Comparison of ENCODE assay signal across 8 cellular contexts in genomic region chrX:7146703-7147430, GRCh38. TPM values are rescaled to one million over a fixed set of nuclear protein-coding genes. Genes with fewer than 3 reads are reported as not detected.
A peak's percentile ranks its signal among the peaks of the same experiment; 100 is the strongest.
DNase-seq lines count a peak whose midpoint lies in the region; ATAC-seq and TF ChIP-seq lines count a peak whose summit lies in the region.

No MANE protein-coding gene starts in this region.

- H3K9me2 ChIP-seq in GM23338 (ENCODE audit: insufficient read depth): no peaks in the 10 kb centered on the region
- H3K9me2 ChIP-seq in Loucy (replicated peaks; ENCODE audit: low read depth, low read length): no peaks in the 10 kb centered on the region

- H3K4me2 ChIP-seq in GM23338: peak overlapping the region; percentile 78
- peak overlapping the region; percentile 85 for H3K4me2 ChIP-seq in Loucy (ENCODE audit: low read depth, low read length, poor library complexity, severe bottlenecking)
- peak overlapping the region; percentile 82 for H3K4me2 ChIP-seq in mammary epithelial cell (ENCODE audit: insufficient read depth, low read depth, low read length)

- no peak overlapping the region for H3K27ac ChIP-seq in GM23338 (ENCODE audit: low read depth)
- no peak overlapping the region for H3K27ac ChIP-seq in mammary epithelial cell (ENCODE audit: insufficient read depth, low read depth, low read length)
- peak overlapping the region; percentile 97 to 99 for H3K27ac ChIP-seq in lung (ENCODE audit: low read depth in 1 of 2, low read length in 1 of 2)
- H3K27ac ChIP-seq in tibial artery: peak overlapping the region; percentile 79 to 83

- peak; percentile 11; the same call in 2 of the 3 replicates for ATAC-seq in GM23338
- ATAC-seq in lung (ENCODE audit: insufficient read depth, low FRiP score): peak; percentile 3

- H3K4me1 ChIP-seq in GM23338 (ENCODE audit: insufficient read depth) (no peaks in the 10 kb centered on the region), Loucy (ENCODE audit: insufficient read depth, low read length, poor library complexity, severe bottlenecking) (peaks cover 36% of the 10 kb centered on the region), mammary epithelial cell (ENCODE audit: insufficient read depth, low read length) (no peaks in the 10 kb centered on the region), lung (ENCODE audit: control insufficient read depth in 2 of 2, insufficient read depth in 2 of 2, low read length in 2 of 2) (peaks cover 0 to 9% of the 10 kb centered on the region in 2 donors), tibial artery (peaks cover 0 to 16% (median 0%) of the 10 kb centered on the region in 4 donors)

- BruUV-seq in mammary epithelial cell (replicated peaks; lab: Mats Ljungman, UMichigan): TSS peak; percentile 29

- 36% methylated on average over 12 of the region's 13 CpGs for WGBS in mammary epithelial cell (ENCODE audit: low coverage, missing lambda C conversion rate)
- 22 to 23% methylated on average over 13 of the region's 13 CpGs for WGBS in lung, 2 donors

- no peaks in the 10 kb centered on the region for H3K9me3 ChIP-seq in Loucy (ENCODE audit: insufficient read depth, low read depth, low read length)
- no peaks in the 10 kb centered on the region for H3K9me3 ChIP-seq in mammary epithelial cell (replicated peaks; ENCODE audit: insufficient read depth, low read length)
- no peaks in the 10 kb centered on the region for H3K9me3 ChIP-seq in lung (ENCODE audit: control insufficient read depth in 2 of 2, insufficient read depth in 1 of 2, low read length in 1 of 2)
- no peaks in the 10 kb centered on the region for H3K9me3 ChIP-seq in tibial artery

- H3K36me3 ChIP-seq in GM23338 (ENCODE audit: insufficient read depth): no peaks in the 10 kb centered on the region
- no peaks in the 10 kb centered on the region for H3K36me3 ChIP-seq in Loucy (ENCODE audit: insufficient read depth, low read length)
- no peaks in the 10 kb centered on the region for H3K36me3 ChIP-seq in mammary epithelial cell (ENCODE audit: insufficient read depth, low read length)
- H3K36me3 ChIP-seq in lung (ENCODE audit: control insufficient read depth in 2 of 2, insufficient read depth in 2 of 2, low read length in 2 of 2): no peaks in the 10 kb centered on the region
- no peaks in the 10 kb centered on the region for H3K36me3 ChIP-seq in tibial artery

- DNase-seq in NCI-H146 treated with DMSO at 0.1 percent for 48 hours (lab: John Stamatoyannopoulos, UW; ENCODE audit: unreplicated experiment) (peak; percentile 21), NCI-H146 (lab: John Stamatoyannopoulos, UW) (no peak), GM23338 (ENCODE audit: low spot score) (no peak), mammary epithelial cell (no peak), lung (ENCODE audit: low spot score) (peak; percentile 51), tibial artery (peak in 1 of 2 donors; percentile 62), NCI-H2107 (lab: John Stamatoyannopoulos, UW) (no peak)

- H3F3A ChIP-seq in GM23338 (replicated peaks; ENCODE audit: low read depth): no peaks in the 10 kb centered on the region
- H3F3A ChIP-seq in Loucy (ENCODE audit: low read depth): no peaks in the 10 kb centered on the region

- H3K27ac Mint-ChIP-seq in GM23338: no peak overlapping the region

- TF ChIP-seq CTCF in GM23338 (conservative IDR thresholded peaks at IDR 0.05; ENCODE audit: low read depth in 2 of 2) (no peak), Loucy (conservative IDR thresholded peaks at IDR 0.05; ENCODE audit: low read length) (no peak), mammary epithelial cell (conservative IDR thresholded peaks at IDR 0.05 in 1 of 2, IDR thresholded peaks at IDR 0.05 in 1 of 2; ENCODE audit: extremely low read depth in 1 of 2, insufficient read depth in 1 of 2, low read depth in 1 of 2, low read length in 2 of 2) (no peak), lung (IDR thresholded peaks at IDR 0.05; ENCODE audit: control extremely low read depth, extremely low read depth) (no peak), tibial artery (IDR thresholded peaks at IDR 0.05) (no peak)

- intact Hi-C loops in mammary epithelial cell (cut with micrococcal nuclease): loop anchor here (2.0 kb wide), 1 partner anchor 14 kb away; no protein-coding TSS in a partner anchor
- intact Hi-C loops in tibial artery (cut with DNase I; ENCODE audit: low total_unique reads): no loop called here

- H3K9me3 Mint-ChIP-seq in GM23338: no peaks in the 10 kb centered on the region

- CTCF ChIA-PET in mammary epithelial cell (lab: Charles Lee; ENCODE audit: low non-redundant PET): interaction anchor here (0.6 to 1.1 kb wide), 2 partner anchors 15 to 99 kb away, joined by 3 to 6 read pairs; no protein-coding TSS in a partner anchor

- dilution Hi-C loops in mammary epithelial cell (cut with HindIII; ENCODE audit: low sequenced_read_pairs): no loop called here

- no peaks in the 10 kb centered on the region; the same call in 2 of the 3 replicates for H3K36me3 Mint-ChIP-seq in GM23338 (ENCODE audit: low read depth)

- no peaks in the 10 kb centered on the region for H4K20me1 ChIP-seq in GM23338 (replicated peaks; ENCODE audit: insufficient read depth)
- H4K20me1 ChIP-seq in Loucy (ENCODE audit: insufficient read depth, low read length, poor library complexity, severe bottlenecking): peaks cover 7% of the 10 kb centered on the region
- peaks cover 3% of the 10 kb centered on the region for H4K20me1 ChIP-seq in mammary epithelial cell (ENCODE audit: insufficient read depth, low read length)

- H3K4me3 ChIP-seq in GM23338 (peak overlapping the region; percentile 84), Loucy (ENCODE audit: low read length, poor library complexity, severe bottlenecking) (peak overlapping the region; percentile 99), mammary epithelial cell (replicated peaks in 1 of 3; ENCODE audit: insufficient read depth in 1 of 3, low read depth in 2 of 3, low read length in 3 of 3) (peak overlapping the region; percentile 49 to 97 (median 71)), lung (peak overlapping the region; percentile 84), tibial artery (peak overlapping the region; percentile 77 to 78)

- H3K4me1 Mint-ChIP-seq in GM23338: peaks cover 5% of the 10 kb centered on the region

- peaks cover 6% of the 10 kb centered on the region for H3K27me3 Mint-ChIP-seq in GM23338 (ENCODE audit: insufficient read depth, low read depth, poor library complexity)

- peaks cover 23% of the 10 kb centered on the region for H3K79me2 ChIP-seq in GM23338 (replicated peaks; ENCODE audit: insufficient read depth)
- peaks cover 70% of the 10 kb centered on the region for H3K79me2 ChIP-seq in Loucy (ENCODE audit: insufficient read depth, low read length)
- peaks cover 50% of the 10 kb centered on the region for H3K79me2 ChIP-seq in mammary epithelial cell (ENCODE audit: insufficient read depth, low read length)

- H3K4me3 Mint-ChIP-seq in GM23338: peak overlapping the region; percentile 76

- in situ Hi-C loops in mammary epithelial cell (cut with MboI; ENCODE audit: low sequenced_read_pairs in 2 of 2): no loop called here

- H2AFZ ChIP-seq in GM23338: no peak overlapping the region
- no peak overlapping the region; the same call in 1 of the 2 replicates for H2AFZ ChIP-seq in Loucy (ENCODE audit: low read length)
- peak overlapping the region; percentile 100 for H2AFZ ChIP-seq in mammary epithelial cell (ENCODE audit: low read depth, low read length)

- H3K27me3 ChIP-seq in GM23338 (ENCODE audit: insufficient read depth) (no peaks in the 10 kb centered on the region), Loucy (ENCODE audit: insufficient read depth, low read length, poor library complexity, severe bottlenecking) (no peaks in the 10 kb centered on the region), mammary epithelial cell (ENCODE audit: insufficient read depth, low read length) (no peaks in the 10 kb centered on the region), lung (ENCODE audit: control insufficient read depth, insufficient read depth) (no peaks in the 10 kb centered on the region), tibial artery (no peaks in the 10 kb centered on the region)

- H3K9ac ChIP-seq in Loucy (ENCODE audit: low read depth, low read length, poor library complexity, severe bottlenecking) (peak overlapping the region; percentile 89), mammary epithelial cell (ENCODE audit: insufficient read depth, low read length) (peak overlapping the region; percentile 22)

TF ChIP-seq in GM23338, 12 proteins besides CTCF, POLR2A, EP300 and RAD21 (continues in another document):
- TF ChIP-seq POLR2AphosphoS5 (IDR thresholded peaks at IDR 0.05; ENCODE audit: low read depth): no peak
- TF ChIP-seq NANOG (IDR thresholded peaks at IDR 0.05; ENCODE audit: borderline replicate concordance): no peak
- no peak for TF ChIP-seq EZH2phosphoT487 (IDR thresholded peaks at IDR 0.05; ENCODE audit: unreplicated experiment)
- no peak for TF ChIP-seq ZNF331 (CRISPR knock-in tag; IDR thresholded peaks at IDR 0.05; ENCODE audit: low read depth)
- no peak for TF ChIP-seq STAT1 (IDR thresholded peaks at IDR 0.05; ENCODE audit: unreplicated experiment)

RNA-seq across cellular contexts. Expression of gene STS, which starts 0.6 kb away (rescaled TPM):
- 1.4 and 1.7 TPM in 2 replicates for total RNA-seq in GM23338 (2014; rRNA removed; shearing (Covaris generic))
- polyA plus RNA-seq in GM23338 (2016; fragmentation: Nextera tagmentation; extraction: Ambion mirVana) (0.44 and 0.47 TPM in 2 replicates), mammary epithelial cell (2.0 TPM), lung (10 to 100 TPM in 1 of 2 donors, 1 to 10 TPM in 1; 5.1 to 11.2 TPM)
- total RNA-seq in mammary epithelial cell (1 to 10 TPM; 2.2 to 2.7 TPM), lung (10 to 100 TPM; 10.6 to 16.7 TPM)
- polyA minus RNA-seq in mammary epithelial cell: 7.2 TPM

RNA-seq across cellular contexts. Expression of gene PUDP, which starts 1.1 kb away (rescaled TPM):
- total RNA-seq in GM23338 (2014; rRNA removed; shearing (Covaris generic)): 21.9 and 22.4 TPM in 2 replicates
- polyA plus RNA-seq in GM23338 (2016; fragmentation: Nextera tagmentation; extraction: Ambion mirVana) (16.1 and 17.2 TPM in 2 replicates), mammary epithelial cell (26.1 TPM), lung (10 to 100 TPM; 12.1 to 12.7 TPM)
- total RNA-seq in mammary epithelial cell (10 to 100 TPM in 1 of 2 donors, 1 to 10 TPM in 1; 6.8 to 19.1 TPM), lung (10 to 100 TPM; 17.3 to 24.5 TPM)
- 37.6 TPM for polyA minus RNA-seq in mammary epithelial cell

Comparison
In these comparisons a context has a peak if more than half of its experiments do, and no peak if none do; other contexts are left out.
1. DNase-seq: peak in NCI-H146 treated with DMSO at 0.1 percent for 48 hours (single experiment) and lung (single experiment); none in NCI-H146 (single experiment), GM23338 (single experiment), mammary epithelial cell (single experiment) and NCI-H2107 (single experiment).
2. H3K27ac ChIP-seq: peak in lung (2 of 2) and tibial artery (2 of 2); none in GM23338 (single experiment) and mammary epithelial cell (single experiment).
3. Peak in every context shown above with its lines, with median percentiles within 50 percentile points of each other: H3K4me2 ChIP-seq and H3K4me3 ChIP-seq.